Comparison of ENCODE assay signal across 28 cellular contexts in the genomic region with DNA sequence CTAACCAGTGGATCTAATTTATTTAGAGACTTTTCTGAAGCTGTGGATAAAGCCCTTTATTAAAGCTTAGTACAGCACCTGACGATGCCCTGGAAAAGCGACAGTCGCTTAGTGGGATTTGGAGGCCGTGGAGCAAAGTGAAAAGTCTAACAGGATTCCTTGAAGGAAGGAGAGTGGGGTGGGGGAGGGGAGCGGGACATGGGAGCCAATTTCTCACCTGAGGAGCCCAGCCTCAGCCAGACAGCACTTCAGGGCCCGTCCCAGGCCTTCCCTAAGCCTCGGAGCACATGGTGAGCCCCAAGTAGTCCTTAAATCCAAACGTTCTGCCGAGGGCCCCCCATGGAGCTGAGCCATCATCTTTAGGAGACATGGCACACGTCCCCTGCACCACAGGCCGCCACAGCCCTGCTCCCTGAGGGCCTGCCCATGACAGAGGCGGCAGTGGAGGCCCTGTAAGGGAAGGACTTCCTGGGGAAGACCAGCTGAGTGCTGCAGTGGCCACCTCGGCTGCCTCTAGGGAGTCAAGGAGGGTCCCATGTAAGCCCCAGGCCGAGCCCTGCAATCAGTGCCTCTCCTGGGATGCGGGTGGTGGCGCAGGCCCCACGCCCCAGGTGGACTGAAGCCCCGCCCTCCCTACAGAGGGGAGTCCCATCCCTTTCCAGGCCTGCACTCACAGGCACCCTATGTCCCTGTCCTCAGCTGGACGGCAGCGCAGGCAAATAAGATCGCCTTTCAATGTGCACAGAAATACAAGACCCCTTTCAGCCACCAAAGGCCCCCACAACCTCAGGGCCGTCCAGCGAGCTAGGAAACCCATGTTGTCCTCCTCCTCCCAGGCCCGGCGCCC.
DNase-seq lines count a peak whose midpoint lies in the region; ATAC-seq lines count a peak whose summit lies in the region.
"Had no signal": no experiment of that assay in that cellular context is flagged by ENCODE, and none has a peak within 500 bp of the region (broad histone marks: within the 10 kb centered on the region; RNA-seq: fewer than 3 reads in every experiment).

No MANE protein-coding gene starts in this region.

- H3K27me3 ChIP-seq in right cardiac atrium (ENCODE audit: control insufficient read depth, insufficient read depth), result no peaks in the 10 kb centered on the region
- H3K27me3 ChIP-seq: breast epithelium, colonic mucosa, hepatocyte, left lung, neutrophil had no signal

- no peak for ATAC-seq in stimulated activated naive CD8-positive, alpha-beta T cell treated with anti-CD3 and anti-CD28 coated beads, Interleukin-15, Interleukin-2, amounts not matched to agents 100 U/mL and 50 U/mL, for 24 hours
- no peak for ATAC-seq in stimulated activated naive CD8-positive, alpha-beta T cell treated with anti-CD3 and anti-CD28 coated beads, Interleukin-15, amount 100 ng/mL, for 72 hours
- no peak for ATAC-seq in right cardiac atrium
- ATAC-seq: left lung had no signal

- no peaks in the 10 kb centered on the region for H3K4me1 ChIP-seq in right cardiac atrium (ENCODE audit: control insufficient read depth, insufficient read depth, low read length)
- H3K4me1 ChIP-seq: breast epithelium, colonic mucosa, left lung had no signal

- intact Hi-C loops in right cardiac atrium (cut with DNase I), result no loop called here
- intact Hi-C loops in posterior vena cava (cut with DNase I), result no loop called here

- H3K4me3 Mint-ChIP-seq in stimulated activated naive CD8-positive, alpha-beta T cell treated with anti-CD3 and anti-CD28 coated beads, Interleukin-15, amount 100 ng/mL, for 72 hours, result no peak overlapping the region
- H3K4me3 Mint-ChIP-seq in T-helper 2 cell treated with Interferon-gamma antibody and Interleukin-4, amounts not matched to agents 5 μg/mL and 100 μg/mL, for 36 hours, result no peak overlapping the region

- peaks cover 39% of the 10 kb centered on the region for H3K4me1 Mint-ChIP-seq in stimulated activated naive CD8-positive, alpha-beta T cell treated with anti-CD3 and anti-CD28 coated beads, Interleukin-15, amount 100 ng/mL, for 72 hours
- peaks cover 7% of the 10 kb centered on the region for H3K4me1 Mint-ChIP-seq in T-helper 2 cell treated with Interferon-gamma antibody and Interleukin-4, amounts not matched to agents 5 μg/mL and 100 μg/mL, for 36 hours (ENCODE audit: low read depth)

- no peaks in the 10 kb centered on the region for H3K9me3 ChIP-seq in right cardiac atrium (ENCODE audit: control insufficient read depth, low read length)
- H3K9me3 ChIP-seq: breast epithelium, colonic mucosa, left lung, neutrophil had no signal

- WGBS in right cardiac atrium, result 93% methylated on average over 25 of the region's 25 CpGs

- H3K4me3 ChIP-seq in right cardiac atrium (ENCODE audit: low read length), result no peak overlapping the region
- H3K4me3 ChIP-seq: breast epithelium, colonic mucosa, hepatocyte, left lung had no signal

- peak; percentile 1 for DNase-seq in stimulated activated naive CD8-positive, alpha-beta T cell treated with anti-CD3 and anti-CD28 coated beads, Interleukin-15, Interleukin-2, amounts not matched to agents 100 U/mL and 50 U/mL, for 24 hours
- no peak for DNase-seq in stimulated activated naive CD8-positive, alpha-beta T cell treated with anti-CD3 and anti-CD28 coated beads, Interleukin-15, amount 100 ng/mL, for 72 hours
- DNase-seq in right cardiac atrium (peak in 2 of 3 donors; percentile 33 to 61), posterior vena cava (ENCODE audit: low spot score) (peak; percentile 75), AG08396 (ENCODE audit: low spot score) (no peak), NCI-H2196 treated with DMSO at 0.1 percent for 48 hours (lab: John Stamatoyannopoulos, UW; ENCODE audit: unreplicated experiment) (no peak), D341Med (ENCODE audit: low spot score) (no peak)
- no peak for DNase-seq in T-helper 2 cell treated with Interferon-gamma antibody and Interleukin-4, amounts not matched to agents 5 μg/mL and 100 μg/mL, for 36 hours (ENCODE audit: low spot score)
- DNase-seq: activated CD4-positive, alpha-beta T cell treated with anti-CD3 and anti-CD28 coated beads, Interleukin-2, amount 50 U/mL, for 4 hours; activated CD8-positive, alpha-beta memory T cell treated with anti-CD3 and anti-CD28 coated beads, Interleukin-2, amount 50 U/mL, for 48 hours; amniotic stem cell; colonic mucosa; effector memory CD4-positive, alpha-beta T cell; erythroblast; GOT3; KG1; MM.1S; NCI-H1436 treated with DMSO at 0.1 percent for 48 hours; NCI-H2107; NCI-H446 treated with DMSO at 0.1 percent for 48 hours; OCI-M1; stimulated activated CD4-positive, alpha-beta T cell treated with anti-CD3 and anti-CD28 coated beads, Interleukin-4, amount 100 ng/mL, for 1 hour; stimulated activated naive CD4-positive, alpha-beta T cell; T1000 had no signal

- H3K27me3 Mint-ChIP-seq in stimulated activated naive CD8-positive, alpha-beta T cell treated with anti-CD3 and anti-CD28 coated beads, Interleukin-15, amount 100 ng/mL, for 72 hours, result no peaks in the 10 kb centered on the region
- H3K27me3 Mint-ChIP-seq in T-helper 2 cell treated with Interferon-gamma antibody and Interleukin-4, amounts not matched to agents 5 μg/mL and 100 μg/mL, for 36 hours (ENCODE audit: low read depth), result no peaks in the 10 kb centered on the region

- H3K36me3 Mint-ChIP-seq in T-helper 2 cell treated with Interferon-gamma antibody and Interleukin-4, amounts not matched to agents 5 μg/mL and 100 μg/mL, for 36 hours (ENCODE audit: low read depth), result peaks cover 7% of the 10 kb centered on the region

- no peaks in the 10 kb centered on the region for H3K9me3 Mint-ChIP-seq in stimulated activated naive CD8-positive, alpha-beta T cell treated with anti-CD3 and anti-CD28 coated beads, Interleukin-15, amount 100 ng/mL, for 72 hours
- no peaks in the 10 kb centered on the region for H3K9me3 Mint-ChIP-seq in T-helper 2 cell treated with Interferon-gamma antibody and Interleukin-4, amounts not matched to agents 5 μg/mL and 100 μg/mL, for 36 hours

- no peak overlapping the region for H3K27ac Mint-ChIP-seq in stimulated activated naive CD8-positive, alpha-beta T cell treated with anti-CD3 and anti-CD28 coated beads, Interleukin-15, amount 100 ng/mL, for 72 hours
- H3K27ac Mint-ChIP-seq in T-helper 2 cell treated with Interferon-gamma antibody and Interleukin-4, amounts not matched to agents 5 μg/mL and 100 μg/mL, for 36 hours, result no peak overlapping the region

- no peak overlapping the region for H3K27ac ChIP-seq in right cardiac atrium (ENCODE audit: low read length)
- H3K27ac ChIP-seq: breast epithelium, colonic mucosa, hepatocyte, left lung, neutrophil had no signal

Comparison
In these comparisons a context has a peak if more than half of its experiments do, and no peak if none do; other contexts are left out.
1. DNase-seq: peak in stimulated activated naive CD8-positive, alpha-beta T cell treated with anti-CD3 and anti-CD28 coated beads, Interleukin-15, Interleukin-2, amounts not matched to agents 100 U/mL and 50 U/mL, for 24 hours (single experiment), right cardiac atrium (2 of 3) and posterior vena cava (single experiment); none in stimulated activated naive CD8-positive, alpha-beta T cell treated with anti-CD3 and anti-CD28 coated beads, Interleukin-15, amount 100 ng/mL, for 72 hours (0 of 2), AG08396 (single experiment), T-helper 2 cell treated with Interferon-gamma antibody and Interleukin-4, amounts not matched to agents 5 μg/mL and 100 μg/mL, for 36 hours (single experiment), NCI-H2196 treated with DMSO at 0.1 percent for 48 hours (single experiment) and D341Med (single experiment).